9 cellular contexts compared by ENCODE assay signal in the genomic region with DNA sequence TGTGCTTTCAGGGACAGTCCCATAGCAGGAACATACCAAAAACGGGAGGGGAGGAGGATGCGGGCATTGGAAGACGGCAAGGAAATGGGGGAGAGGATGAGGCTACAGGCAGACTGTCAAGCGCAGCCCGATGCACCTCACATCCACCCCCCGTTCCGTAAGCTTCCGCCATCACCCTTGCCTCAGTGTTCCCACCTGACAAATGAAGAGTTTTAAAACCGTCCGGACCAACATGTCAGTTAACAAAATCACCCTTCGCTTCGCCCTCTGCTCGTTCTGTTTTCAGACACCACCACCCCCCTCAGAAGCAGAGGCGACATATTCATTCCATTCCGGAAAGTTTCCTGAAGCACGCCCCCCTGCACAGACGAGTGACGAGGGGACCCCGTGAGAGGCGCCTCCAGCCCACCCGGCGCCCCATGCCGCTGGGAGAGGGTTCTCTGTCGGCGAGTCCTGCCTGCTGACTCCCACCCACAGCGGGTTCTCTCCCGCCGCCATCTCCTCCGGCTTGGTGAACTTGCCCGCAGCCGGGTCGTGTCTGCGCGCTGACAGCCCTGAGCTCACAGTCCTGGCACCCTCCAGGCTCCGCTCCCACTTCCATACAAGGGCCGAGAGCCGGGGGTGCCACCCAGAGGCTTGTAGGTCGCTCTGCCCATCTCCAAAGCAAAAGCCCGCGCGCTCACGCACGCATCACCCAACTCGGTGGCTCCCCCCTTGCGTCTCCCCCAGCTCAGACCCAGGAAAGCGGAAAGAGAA. TPM values are rescaled to one million over a fixed set of nuclear protein-coding genes. Genes with fewer than 3 reads are reported as not detected.
DNase-seq lines count a peak whose midpoint lies in the region; ATAC-seq and TF ChIP-seq lines count a peak whose summit lies in the region.
"Had no signal": no experiment of that assay in that cellular context is flagged by ENCODE, and none has a peak within 500 bp of the region (broad histone marks: within the 10 kb centered on the region; RNA-seq: fewer than 3 reads in every experiment).

No MANE protein-coding gene starts in this region.

- H3K9me3 ChIP-seq in Peyer's patch (no peaks in the 10 kb centered on the region), vagina (no peaks in the 10 kb centered on the region)

- H3K27ac Mint-ChIP-seq in nephron = no peak overlapping the region

- H3K4me1 Mint-ChIP-seq in nephron = peaks cover 60% of the 10 kb centered on the region

- H3K4me3 ChIP-seq in Peyer's patch (peak overlapping the region; percentile 40 to 74 (median 69)), vagina (peak overlapping the region; percentile 54 to 81)
- H3K4me3 ChIP-seq: SJSA1 had no signal

- TF ChIP-seq CTCF in Peyer's patch (IDR thresholded peaks at IDR 0.05) (no peak), nephron (IDR thresholded peaks at IDR 0.05; ENCODE audit: unreplicated experiment in 3 of 3) (no peak), vagina (IDR thresholded peaks at IDR 0.05) (no peak)

- H3K36me3 ChIP-seq in Peyer's patch = no peaks in the 10 kb centered on the region
- H3K36me3 ChIP-seq in vagina = no peaks in the 10 kb centered on the region
- H3K36me3 ChIP-seq: SJSA1 had no signal

- no peaks in the 10 kb centered on the region for H3K9me3 Mint-ChIP-seq in nephron

- ATAC-seq in HG03571 (IDR thresholded peaks at IDR 0.05; ENCODE audit: unreplicated experiment) = no peak

- intact Hi-C loops in vagina (cut with DNase I) = loop anchor here (10.0 kb wide), 1 partner anchor 170 kb away; no protein-coding TSS in a partner anchor

- DNase-seq in Ammon's horn (ENCODE audit: low spot score) = peak; percentile 57
- DNase-seq in Peyer's patch = no peak
- peak; percentile 83 for DNase-seq in cerebellar cortex (ENCODE audit: low spot score)
- DNase-seq in vagina (ENCODE audit: extremely low spot score in 2 of 2) = no peak
- no peak for DNase-seq in middle frontal gyrus (ENCODE audit: extremely low spot score, low spot score)
- DNase-seq in NOMO-1 (lab: John Stamatoyannopoulos, UW; ENCODE audit: unreplicated experiment in 2 of 2) = no peak

- peaks cover 0 to 8% of the 10 kb centered on the region in 2 donors for H3K27me3 ChIP-seq in Peyer's patch
- no peaks in the 10 kb centered on the region for H3K27me3 ChIP-seq in vagina

- H3K27ac ChIP-seq in Peyer's patch (peak overlapping the region in 3 of 4 donors; percentile 25 to 85 (median 58)), vagina (peak overlapping the region; percentile 59)
- H3K27ac ChIP-seq: SJSA1 had no signal

- H3K27me3 Mint-ChIP-seq in nephron (ENCODE audit: low read depth) = peaks cover 86% of the 10 kb centered on the region

- no peak for TF ChIP-seq POLR2A in Peyer's patch (IDR thresholded peaks at IDR 0.05)
- TF ChIP-seq POLR2A in vagina (IDR thresholded peaks at IDR 0.05) = no peak

- no peaks in the 10 kb centered on the region for H3K36me3 Mint-ChIP-seq in nephron (ENCODE audit: low read depth)

- peaks cover 0 to 42% (median 11%) of the 10 kb centered on the region in 4 donors for H3K4me1 ChIP-seq in Peyer's patch
- H3K4me1 ChIP-seq in vagina = peaks cover 50% of the 10 kb centered on the region
- H3K4me1 ChIP-seq: SJSA1 had no signal

- H3K4me3 Mint-ChIP-seq in nephron = peak overlapping the region; percentile 83 to 90 (median 85)

RNA-seq across cellular contexts. Expression of a gene that starts 1.5 kb away (rescaled TPM):
- total RNA-seq in Peyer's patch (10 to 100 TPM in 1 of 4 donors, 1 to 10 TPM in 3; 1.1 to 22.3 (median 5.0) TPM), vagina (10.1 TPM)
- total RNA-seq: SJSA1 had no signal

Comparison
In these comparisons a context has a peak if more than half of its experiments do, and no peak if none do; other contexts are left out.
1. DNase-seq: peak in Ammon's horn (single experiment) and cerebellar cortex (single experiment); none in Peyer's patch (0 of 3), vagina (0 of 2), middle frontal gyrus (single experiment) and NOMO-1 (0 of 2).